17 cellular contexts compared by ENCODE assay signal in genomic region chr9:80049096-80049495, GRCh38.
DNase-seq lines count a peak whose midpoint lies in the region; FAIRE-seq and TF ChIP-seq lines count a peak whose summit lies in the region.
"Had no signal": no experiment of that assay in that cellular context is flagged by ENCODE, and none has a peak within 500 bp of the region (broad histone marks: within the 10 kb centered on the region; RNA-seq: fewer than 3 reads in every experiment).

No MANE protein-coding gene starts in this region.

- H2BK15ac ChIP-seq in mesendoderm (replicated peaks; ENCODE audit: low read depth), result no peak overlapping the region

- H2BK120ac ChIP-seq in mesendoderm (ENCODE audit: low read depth, low read length), result no peak overlapping the region

- no peak overlapping the region for H2AK5ac ChIP-seq in mesendoderm (ENCODE audit: low read length)

- H3K4ac ChIP-seq in mesendoderm (ENCODE audit: low read depth, low read length), result no peak overlapping the region

- H3K27me3 Mint-ChIP-seq in MCF 10A (ENCODE audit: insufficient read depth, unreplicated experiment) (no peaks in the 10 kb centered on the region), astrocyte (ENCODE audit: low read depth, unreplicated experiment) (no peaks in the 10 kb centered on the region)

- H2AFZ ChIP-seq in mammary epithelial cell (ENCODE audit: low read depth, low read length), result no peak overlapping the region
- no peak overlapping the region for H2AFZ ChIP-seq in astrocyte (ENCODE audit: low read depth, low read length)

- TF ChIP-seq CTCF in MCF 10A (IDR thresholded peaks at IDR 0.05; ENCODE audit: unreplicated experiment), result no peak
- TF ChIP-seq CTCF in mammary epithelial cell (conservative IDR thresholded peaks at IDR 0.05 in 1 of 2, IDR thresholded peaks at IDR 0.05 in 1 of 2; ENCODE audit: extremely low read depth in 1 of 2, insufficient read depth in 1 of 2, low read depth in 1 of 2, low read length in 2 of 2), result no peak
- no peak for TF ChIP-seq CTCF in astrocyte (IDR thresholded peaks at IDR 0.05; ENCODE audit: insufficient read depth, low read depth, low read length)
- no peak for TF ChIP-seq CTCF in RWPE1 (conservative IDR thresholded peaks at IDR 0.05; ENCODE audit: low read depth)

- no peaks in the 10 kb centered on the region for H3K36me3 Mint-ChIP-seq in MCF 10A (ENCODE audit: insufficient read depth, unreplicated experiment)
- no peaks in the 10 kb centered on the region for H3K36me3 Mint-ChIP-seq in astrocyte (ENCODE audit: low read depth, unreplicated experiment)

- no peaks in the 10 kb centered on the region for H3K79me2 ChIP-seq in mammary epithelial cell (ENCODE audit: insufficient read depth, low read length)
- H3K79me2 ChIP-seq in astrocyte (ENCODE audit: insufficient read depth, low read length), result no peaks in the 10 kb centered on the region
- H3K79me2 ChIP-seq in mesendoderm (ENCODE audit: control insufficient read depth, insufficient read depth, low read length), result no peaks in the 10 kb centered on the region

- no peak overlapping the region for H3K4me3 ChIP-seq in mammary epithelial cell (replicated peaks in 1 of 3; ENCODE audit: insufficient read depth in 1 of 3, low read depth in 2 of 3, low read length in 3 of 3)
- H3K4me3 ChIP-seq in astrocyte (ENCODE audit: insufficient read depth, low read depth, low read length), result no peak overlapping the region
- no peak overlapping the region for H3K4me3 ChIP-seq in mesendoderm (ENCODE audit: low read length)
- H3K4me3 ChIP-seq in small intestine (ENCODE audit: low read depth in 1 of 2, low read length in 2 of 2), result no peak overlapping the region

- H3K36me3 ChIP-seq in mammary epithelial cell (ENCODE audit: insufficient read depth, low read length) (no peaks in the 10 kb centered on the region), astrocyte (ENCODE audit: insufficient read depth, low read length) (no peaks in the 10 kb centered on the region), mesendoderm (ENCODE audit: control insufficient read depth, insufficient read depth, low read length) (no peaks in the 10 kb centered on the region), small intestine (ENCODE audit: control insufficient read depth in 2 of 2, insufficient read depth in 2 of 2, low read length in 2 of 2) (no peaks in the 10 kb centered on the region)

- H3K18ac ChIP-seq in mesendoderm (ENCODE audit: low read length), result no peak overlapping the region

- H3K27ac Mint-ChIP-seq in MCF 10A (ENCODE audit: low read depth, unreplicated experiment) (no peak overlapping the region), astrocyte (ENCODE audit: unreplicated experiment) (no peak overlapping the region)

- dilution Hi-C loops in mammary epithelial cell (cut with HindIII; ENCODE audit: low sequenced_read_pairs), result no loop called here

- H3K79me1 ChIP-seq in mesendoderm (ENCODE audit: low read length), result no peaks in the 10 kb centered on the region

- no peaks in the 10 kb centered on the region for H3K4me1 ChIP-seq in mammary epithelial cell (ENCODE audit: insufficient read depth, low read length)
- no peaks in the 10 kb centered on the region for H3K4me1 ChIP-seq in astrocyte (ENCODE audit: insufficient read depth, low read length)
- no peaks in the 10 kb centered on the region for H3K4me1 ChIP-seq in mesendoderm (ENCODE audit: control insufficient read depth, low read depth, low read length)
- no peaks in the 10 kb centered on the region for H3K4me1 ChIP-seq in small intestine (ENCODE audit: control insufficient read depth in 2 of 2, insufficient read depth in 1 of 2, low read depth in 1 of 2, low read length in 1 of 2)

- in situ Hi-C loops in mammary epithelial cell (cut with MboI; ENCODE audit: low sequenced_read_pairs in 2 of 2), result no loop called here

- no peaks in the 10 kb centered on the region for H3K9me3 ChIP-seq in mammary epithelial cell (replicated peaks; ENCODE audit: insufficient read depth, low read length)
- H3K9me3 ChIP-seq in astrocyte (ENCODE audit: insufficient read depth, low read depth, low read length), result no peaks in the 10 kb centered on the region
- no peaks in the 10 kb centered on the region for H3K9me3 ChIP-seq in small intestine (ENCODE audit: control insufficient read depth, low read depth)
- H3K9me3 ChIP-seq: SK-N-SH had no signal

- POLR2A ChIA-PET in MCF 10A (lab: Yijun Ruan, JAX) (interaction anchor here (0.6 kb wide), 1 partner anchor 871 kb away, joined by 4 read pairs; no protein-coding TSS in a partner anchor), RWPE1 (lab: Yijun Ruan, JAX; ENCODE audit: low non-redundant PET) (no interaction called here)

- DNase-seq in MCF 10A (ENCODE audit: unreplicated experiment), result peak; percentile 14
- DNase-seq in mammary epithelial cell, result no peak
- peak; percentile 53 for DNase-seq in astrocyte (ENCODE audit: low read depth)
- peak; percentile 65 for DNase-seq in mesendoderm
- DNase-seq in KG1 (lab: John Stamatoyannopoulos, UW), result no peak
- no peak for DNase-seq in RWPE1 (ENCODE audit: low spot score)
- DNase-seq in NCI-H1092 treated with DMSO at 0.1 percent for 48 hours (lab: John Stamatoyannopoulos, UW), result no peak
- no peak for DNase-seq in small intestine
- DNase-seq: C1 segment of cervical spinal cord; DMS 273 treated with DMSO at 0.1 percent for 48 hours; NCI-H1930; NCI-H524 treated with DMSO at 0.1 percent for 48 hours; NK-92 treated with Interleukin-12 subunit alpha and Interleukin-12 subunit beta, amount 100 ng/mL, for 24 hours; PC-3; SK-N-SH; T-helper 1 cell had no signal

- H3K4me2 ChIP-seq in mammary epithelial cell (ENCODE audit: insufficient read depth, low read depth, low read length) (no peak overlapping the region), astrocyte (ENCODE audit: low read length) (no peak overlapping the region), mesendoderm (ENCODE audit: low read length) (no peak overlapping the region)
- H3K4me2 ChIP-seq: KMS-11, SK-N-SH had no signal

- no peak for FAIRE-seq in astrocyte (lab: Jason Lieb, UNC)
- FAIRE-seq in small intestine (lab: Jason Lieb, UNC), result no peak

- intact Hi-C loops in MCF 10A (cut with micrococcal nuclease), result no loop called here
- intact Hi-C loops in mammary epithelial cell (cut with micrococcal nuclease), result no loop called here

- H3K9ac ChIP-seq in mammary epithelial cell (ENCODE audit: insufficient read depth, low read length) (no peak overlapping the region), astrocyte (ENCODE audit: low read length) (no peak overlapping the region), mesendoderm (ENCODE audit: low read length) (no peak overlapping the region)
- H3K9ac ChIP-seq: KMS-11, SK-N-SH had no signal

- H4K20me1 ChIP-seq in mammary epithelial cell (ENCODE audit: insufficient read depth, low read length) (no peaks in the 10 kb centered on the region), astrocyte (ENCODE audit: insufficient read depth, low read length) (no peaks in the 10 kb centered on the region)

- H3K56ac ChIP-seq in mesendoderm (ENCODE audit: low read length), result no peak overlapping the region

- no peak overlapping the region for H3K23ac ChIP-seq in mesendoderm (ENCODE audit: low read length)

- H3K4me1 Mint-ChIP-seq in MCF 10A (ENCODE audit: insufficient read depth, unreplicated experiment) (no peaks in the 10 kb centered on the region), astrocyte (ENCODE audit: low read depth, unreplicated experiment) (no peaks in the 10 kb centered on the region)

- WGBS in mammary epithelial cell (ENCODE audit: low coverage, missing lambda C conversion rate), result 67% methylated on average over 1 of the region's 1 CpG
- WGBS in mesendoderm (ENCODE audit: extremely low coverage, insufficient coverage, low lambda C conversion rate), result no CpG with 5 or more reads among the region's 1 CpG
- WGBS in small intestine, 3 donors, result 54 to 73% (median 56%) methylated on average over 1 of the region's 1 CpG

- BruUV-seq in MCF 10A (replicated peaks; lab: Mats Ljungman, UMichigan) (no TSS peak), mammary epithelial cell (replicated peaks; lab: Mats Ljungman, UMichigan) (no TSS peak)

- CTCF ChIA-PET in MCF 10A (lab: Yijun Ruan, JAX), result interaction anchor here (1.8 kb wide), 1 partner anchor 12 kb away, joined by 7 read pairs; no protein-coding TSS in a partner anchor
- CTCF ChIA-PET in mammary epithelial cell (lab: Charles Lee; ENCODE audit: low non-redundant PET), result no interaction called here
- CTCF ChIA-PET in RWPE1 (lab: Yijun Ruan, JAX), result interaction anchor here (0.6 kb wide), 1 partner anchor 277 kb away, joined by 5 read pairs; no protein-coding TSS in a partner anchor

- H3K27me3 ChIP-seq in mammary epithelial cell (ENCODE audit: insufficient read depth, low read length) (no peaks in the 10 kb centered on the region), astrocyte (ENCODE audit: insufficient read depth, low read length) (no peaks in the 10 kb centered on the region), mesendoderm (ENCODE audit: insufficient read depth, low read length, poor library complexity) (no peaks in the 10 kb centered on the region), small intestine (ENCODE audit: control insufficient read depth in 2 of 2, insufficient read depth in 2 of 2, low read length in 2 of 2) (no peaks in the 10 kb centered on the region)

- H3K9me3 Mint-ChIP-seq in MCF 10A (ENCODE audit: unreplicated experiment) (peaks cover 9% of the 10 kb centered on the region), astrocyte (ENCODE audit: unreplicated experiment) (peaks cover 6% of the 10 kb centered on the region)

- no peak overlapping the region for H2BK5ac ChIP-seq in mesendoderm (ENCODE audit: low read length)

- H3K27ac ChIP-seq in mammary epithelial cell (ENCODE audit: insufficient read depth, low read depth, low read length) (no peak overlapping the region), astrocyte (ENCODE audit: low read depth, low read length) (no peak overlapping the region), mesendoderm (ENCODE audit: low read depth, low read length) (no peak overlapping the region), RWPE1 (no peak overlapping the region), small intestine (ENCODE audit: low read depth in 1 of 2, low read length in 1 of 2) (no peak overlapping the region)
- H3K27ac ChIP-seq: KMS-11 had no signal

- H3K4me3 Mint-ChIP-seq in MCF 10A (ENCODE audit: unreplicated experiment) (no peak overlapping the region), astrocyte (ENCODE audit: unreplicated experiment) (no peak overlapping the region)

- no peak overlapping the region for H4K8ac ChIP-seq in mesendoderm (ENCODE audit: low read depth, low read length)

- no peak overlapping the region for H4K5ac ChIP-seq in mesendoderm (ENCODE audit: low read length)

Comparison
In these comparisons a context has a peak if more than half of its experiments do, and no peak if none do; other contexts are left out.
1. DNase-seq: peak in MCF 10A (single experiment), astrocyte (single experiment) and mesendoderm (single experiment); none in mammary epithelial cell (single experiment), KG1 (single experiment), RWPE1 (single experiment), NCI-H1092 treated with DMSO at 0.1 percent for 48 hours (single experiment) and small intestine (single experiment).